ENCODE assay signal across 8 cellular contexts in genomic region chr12:14076538-14076937, GRCh38.
"Had no signal": no experiment of that assay in that cellular context is flagged by ENCODE, and none has a peak within 500 bp of the region (broad histone marks: within the 10 kb centered on the region; RNA-seq: fewer than 3 reads in every experiment).

No MANE protein-coding gene starts in this region.

- H3K36me3 ChIP-seq: HAP-1 had no signal

- DNase-seq: GM23248, GOT3, H7, HFFc6, IMR-90 had no signal

- H2AFZ ChIP-seq: GM23248 had no signal

- H3K4me3 Mint-ChIP-seq: HFFc6 had no signal

- ATAC-seq: HCT116 had no signal

- H3K27ac ChIP-seq: GM23248 had no signal

- H3K9me3 ChIP-seq: HAP-1 had no signal

- H3K27ac Mint-ChIP-seq: HFFc6 had no signal

- H3K4me1 ChIP-seq: HAP-1 had no signal

- H3K4me3 ChIP-seq: GM23248, HAP-1 had no signal

- H3K9ac ChIP-seq: GM23248 had no signal

- FAIRE-seq: HTR-8/SVneo had no signal
